Comparison of ENCODE assay signal across 11 cellular contexts in genomic region chr6:121354764-121355163, GRCh38. TPM values are rescaled to one million over a fixed set of nuclear protein-coding genes. Genes with fewer than 3 reads are reported as not detected.
DNase-seq lines count a peak whose midpoint lies in the region; ATAC-seq and TF ChIP-seq lines count a peak whose summit lies in the region.
"Had no signal": no experiment of that assay in that cellular context is flagged by ENCODE, and none has a peak within 500 bp of the region (broad histone marks: within the 10 kb centered on the region; RNA-seq: fewer than 3 reads in every experiment).

No MANE protein-coding gene starts in this region.

- H3K36me3 Mint-ChIP-seq in neural progenitor cell = no peaks in the 10 kb centered on the region

- H3K9me3 ChIP-seq in DOHH2 (ENCODE audit: control insufficient read depth, insufficient read depth, low read length) = no peaks in the 10 kb centered on the region
- H3K9me3 ChIP-seq in body of pancreas = no peaks in the 10 kb centered on the region
- H3K9me3 ChIP-seq in neural progenitor cell (ENCODE audit: low read depth) = no peaks in the 10 kb centered on the region
- H3K9me3 ChIP-seq: uterus had no signal

- no peak overlapping the region for H2AFZ ChIP-seq in neural progenitor cell (replicated peaks)

- H3K4me1 Mint-ChIP-seq in neural progenitor cell = no peaks in the 10 kb centered on the region

- H3K4me1 ChIP-seq in DOHH2 (ENCODE audit: control insufficient read depth, low read length) (no peaks in the 10 kb centered on the region), body of pancreas (no peaks in the 10 kb centered on the region), neural progenitor cell (no peaks in the 10 kb centered on the region)
- H3K4me1 ChIP-seq: uterus had no signal

- no peaks in the 10 kb centered on the region for H3K36me3 ChIP-seq in DOHH2 (ENCODE audit: control insufficient read depth, low read length)
- no peaks in the 10 kb centered on the region for H3K36me3 ChIP-seq in body of pancreas (replicated peaks in 1 of 2; ENCODE audit: insufficient read depth in 1 of 2, low read depth in 2 of 2)
- H3K36me3 ChIP-seq in neural progenitor cell = no peaks in the 10 kb centered on the region
- H3K36me3 ChIP-seq: uterus had no signal

- no peaks in the 10 kb centered on the region for H3K27me3 Mint-ChIP-seq in neural progenitor cell (ENCODE audit: insufficient read depth, low read depth)

- no peak overlapping the region for H3K9ac ChIP-seq in neural progenitor cell

- no peaks in the 10 kb centered on the region for H4K20me1 ChIP-seq in DOHH2 (ENCODE audit: control insufficient read depth, insufficient read depth, low read depth, low read length)
- no peaks in the 10 kb centered on the region for H4K20me1 ChIP-seq in neural progenitor cell (ENCODE audit: low read depth)

- 57 to 62% methylated on average over 7 of the region's 7 CpGs for WGBS in body of pancreas, 2 donors

- DNase-seq in LNCaP clone FGC (ENCODE audit: low read depth) (no peak), body of pancreas (peak in 1 of 4 donors; percentile 21), neural progenitor cell (ENCODE audit: low spot score) (no peak), hippocampal formation (lab: John Stamatoyannopoulos, UW) (no peak), GM10266 (ENCODE audit: extremely low spot score) (no peak)
- DNase-seq: aorta, NCI-H2107, uterus had no signal

- no peaks in the 10 kb centered on the region for H3K9me3 Mint-ChIP-seq in neural progenitor cell

- no peak for TF ChIP-seq POLR2A in body of pancreas (IDR thresholded peaks at IDR 0.05)

- H3K79me2 ChIP-seq in DOHH2 (ENCODE audit: control insufficient read depth, low read length) (no peaks in the 10 kb centered on the region), neural progenitor cell (ENCODE audit: low read depth) (no peaks in the 10 kb centered on the region)

- H3F3A ChIP-seq in DOHH2 (ENCODE audit: control insufficient read depth, insufficient read depth) = no peaks in the 10 kb centered on the region
- no peaks in the 10 kb centered on the region for H3F3A ChIP-seq in neural progenitor cell (ENCODE audit: low read depth)

- H3K27ac Mint-ChIP-seq in neural progenitor cell = no peak overlapping the region

- no peaks in the 10 kb centered on the region for H3K9me2 ChIP-seq in DOHH2 (replicated peaks; ENCODE audit: control insufficient read depth, low read length)

- H3K27me3 ChIP-seq in DOHH2 (ENCODE audit: control insufficient read depth, low read length) (no peaks in the 10 kb centered on the region), body of pancreas (no peaks in the 10 kb centered on the region), neural progenitor cell (no peaks in the 10 kb centered on the region)
- H3K27me3 ChIP-seq: uterus had no signal

- H3K27ac ChIP-seq in DOHH2 (ENCODE audit: low read depth, low read length) (no peak overlapping the region), body of pancreas (no peak overlapping the region), neural progenitor cell (no peak overlapping the region)
- H3K27ac ChIP-seq: uterus had no signal

- ATAC-seq in body of pancreas (no peak), HG03159 (IDR thresholded peaks at IDR 0.05; ENCODE audit: unreplicated experiment) (no peak), GM21529 (IDR thresholded peaks at IDR 0.05; ENCODE audit: unreplicated experiment) (no peak)

- H3K4me3 ChIP-seq in DOHH2 (ENCODE audit: low read length) (no peak overlapping the region), LNCaP clone FGC (ENCODE audit: low read depth, low read length) (no peak overlapping the region), body of pancreas (no peak overlapping the region), neural progenitor cell (no peak overlapping the region)
- H3K4me3 ChIP-seq: uterus had no signal

- no peak overlapping the region for H3K4me3 Mint-ChIP-seq in neural progenitor cell

- intact Hi-C loops in body of pancreas (cut with DNase I) = no loop called here

- TF ChIP-seq CTCF in DOHH2 (IDR thresholded peaks at IDR 0.05; ENCODE audit: low read depth, low read length, poor library complexity, severe bottlenecking) (peak; percentile 50), LNCaP clone FGC (IDR thresholded peaks at IDR 0.05; ENCODE audit: control insufficient read depth, extremely low read depth, insufficient read depth) (peak; percentile 25; the same call in 1 of the 2 replicates), body of pancreas (IDR thresholded peaks at IDR 0.05) (peak in 5 of 7 experiments; percentile 10 to 33 (median 26)), neural progenitor cell (IDR thresholded peaks at IDR 0.05) (peak; percentile 55), GM10266 (IDR thresholded peaks at IDR 0.05; ENCODE audit: control insufficient read depth, insufficient read depth, low read depth, missing control alignments) (no peak)

- H3K4me2 ChIP-seq in DOHH2 (ENCODE audit: low read length) = no peak overlapping the region
- no peak overlapping the region for H3K4me2 ChIP-seq in neural progenitor cell

RNA-seq across cellular contexts. Expression of gene TBC1D32, which starts 20.5 kb away (rescaled TPM):
- total RNA-seq in body of pancreas (10 to 100 TPM; 11.4 to 14.5 TPM), neural progenitor cell (ENCODE audit: low replicate concordance) (18.9 and 29.7 TPM in 2 replicates)
